ENCODE assay signal across 8 cellular contexts in genomic region chr11:60915250-60915914, GRCh38. TPM values are rescaled to one million over a fixed set of nuclear protein-coding genes. Genes with fewer than 3 reads are reported as not detected.
DNase-seq lines count a peak whose midpoint lies in the region; ATAC-seq and TF ChIP-seq lines count a peak whose summit lies in the region.

No MANE protein-coding gene starts in this region.

- no peaks in the 10 kb centered on the region for H3K27me3 ChIP-seq in Panc1 (ENCODE audit: control insufficient read depth, insufficient read depth, low read length)
- H3K27me3 ChIP-seq in neuronal stem cell (ENCODE audit: control insufficient read depth in 3 of 3, insufficient read depth in 3 of 3, low read depth in 1 of 3, low read length in 3 of 3): no peaks in the 10 kb centered on the region

- peak overlapping the region; percentile 91 for H3K4me2 ChIP-seq in neuronal stem cell (ENCODE audit: insufficient read depth, low read length, poor library complexity, severe bottlenecking)

- TF ChIP-seq CTCF in Panc1 (IDR thresholded peaks at IDR 0.05): peak; percentile 76
- peak; percentile 21 for TF ChIP-seq CTCF in fibroblast of the aortic adventitia (IDR thresholded peaks at IDR 0.05; ENCODE audit: insufficient read depth, low read length)

- H3K9me3 ChIP-seq in Panc1 (ENCODE audit: control insufficient read depth, insufficient read depth, low read depth, low read length): no peaks in the 10 kb centered on the region
- H3K9me3 ChIP-seq in neuronal stem cell (replicated peaks in 1 of 2; ENCODE audit: control insufficient read depth in 2 of 2, insufficient read depth in 1 of 2, low read depth in 1 of 2, low read length in 2 of 2): no peaks in the 10 kb centered on the region

- no peak overlapping the region for H2BK5ac ChIP-seq in neuronal stem cell (ENCODE audit: low read length)

- CTCF ChIA-PET in Panc1 (lab: Charles Lee): interaction anchor here (0.6 to 1.0 kb wide), 5 partner anchors 25 to 1130 kb away, joined by 3 read pairs; partner anchors contain the start of gene CYB561A3

- POLR2A ChIA-PET in Panc1 (lab: Charles Lee): no interaction called here

- in situ Hi-C loops in Panc1 (cut with HindIII; ENCODE audit: low pct_unique_long_range_greater_than_20kb, low sequenced_read_pairs): no loop called here

- DNase-seq in NCI-H510A treated with DMSO at 0.1 percent for 48 hours (lab: John Stamatoyannopoulos, UW) (peak; percentile 22), NCI-H510A (lab: John Stamatoyannopoulos, UW) (no peak), Panc1 (ENCODE audit: low read depth, low spot score) (no peak), activated T-helper 1 cell treated with Interleukin-2 at 50 U/mL for 16 hours (ENCODE audit: low read depth) (peak; percentile 53), fibroblast of the aortic adventitia (ENCODE audit: low read depth) (peak; percentile 71), neuronal stem cell (ENCODE audit: low spot score) (peak; percentile 77)

- peak overlapping the region; percentile 4 for H4K8ac ChIP-seq in neuronal stem cell (ENCODE audit: low read depth, low read length)

- H4K91ac ChIP-seq in neuronal stem cell (ENCODE audit: low read depth, low read length, poor library complexity): no peak overlapping the region

- BruUV-seq in Panc1 (replicated peaks; lab: Mats Ljungman, UMichigan): no TSS peak

- H2BK12ac ChIP-seq in neuronal stem cell (ENCODE audit: low read length): peak overlapping the region; percentile 65

- H3K79me1 ChIP-seq in neuronal stem cell (ENCODE audit: low read depth, low read length): peaks cover 9% of the 10 kb centered on the region

- H3K4ac ChIP-seq in neuronal stem cell (ENCODE audit: low read length): no peak overlapping the region

- H2BK15ac ChIP-seq in neuronal stem cell (ENCODE audit: low read length): peak overlapping the region; percentile 30

- H3K4me3 ChIP-seq in Panc1 (ENCODE audit: low read depth in 2 of 2, low read length in 2 of 2): peak overlapping the region; percentile 69 to 79
- H3K4me3 ChIP-seq in fibroblast of the aortic adventitia (ENCODE audit: low read depth, low read length): peak overlapping the region; percentile 86
- H3K4me3 ChIP-seq in neuronal stem cell (ENCODE audit: low read length in 2 of 2): peak overlapping the region; percentile 38 to 82

- intact Hi-C loops in Panc1 (cut with micrococcal nuclease; ENCODE audit: unreplicated experiment): no loop called here

- WGBS in neuronal stem cell (ENCODE audit: extremely low coverage in 2 of 2, insufficient read length in 2 of 2, insufficient replicate concordance in 1 of 2), 2 donors: no CpG with 5 or more reads among the region's 17 CpGs

- peak overlapping the region; percentile 91 for H3K18ac ChIP-seq in neuronal stem cell (ENCODE audit: low read length)

- H2AK5ac ChIP-seq in neuronal stem cell (ENCODE audit: low read depth, low read length): peak overlapping the region; percentile 91

- peak overlapping the region; percentile 97 for H2AFZ ChIP-seq in neuronal stem cell (ENCODE audit: low read length)

- H3K27ac ChIP-seq in Panc1 (ENCODE audit: low read length) (peak overlapping the region; percentile 97), neuronal stem cell (replicated peaks; ENCODE audit: low read length) (peak overlapping the region; percentile 99), temporal lobe (ENCODE audit: low read depth, low read length) (peak overlapping the region; percentile 1)

- H3K36me3 ChIP-seq in Panc1 (ENCODE audit: control insufficient read depth, insufficient read depth, low read length) (no peaks in the 10 kb centered on the region; the same call in 1 of the 2 replicates), neuronal stem cell (replicated peaks in 1 of 2; ENCODE audit: control insufficient read depth in 2 of 2, insufficient read depth in 2 of 2, low read length in 2 of 2) (peaks cover 10 to 45% of the 10 kb centered on the region in 2 donors)

- H3K23ac ChIP-seq in neuronal stem cell (ENCODE audit: low read depth, low read length, poor library complexity): peak overlapping the region; percentile 14

- peak overlapping the region; percentile 20 for H2BK120ac ChIP-seq in neuronal stem cell (ENCODE audit: low read depth, low read length)

- no peak overlapping the region for H3K14ac ChIP-seq in neuronal stem cell (ENCODE audit: low read length)

- peaks cover 15% of the 10 kb centered on the region for H3K4me1 ChIP-seq in Panc1 (ENCODE audit: control insufficient read depth, insufficient read depth, low read length)
- H3K4me1 ChIP-seq in neuronal stem cell (ENCODE audit: control insufficient read depth in 2 of 2, insufficient read depth in 1 of 2, low read depth in 1 of 2, low read length in 2 of 2): peaks cover 21 to 22% of the 10 kb centered on the region in 2 donors

- peak; percentile 38 for ATAC-seq in HG02938 (IDR thresholded peaks at IDR 0.05; ENCODE audit: unreplicated experiment)
- ATAC-seq in Panc1: peak; percentile 73

- peak overlapping the region; percentile 79 for H3K9ac ChIP-seq in neuronal stem cell (ENCODE audit: low read depth, low read length, poor library complexity)

RNA-seq across cellular contexts. Expression of gene TMEM109, which starts 1.4 kb away (rescaled TPM):
- 91.8 TPM for total RNA-seq in Panc1 (2021; ENCODE audit: unreplicated experiment)
- polyA plus RNA-seq in Panc1 (2012; ENCODE audit: insufficient read length): 72.0 TPM
- total RNA-seq in fibroblast of the aortic adventitia (ENCODE audit: low replicate concordance): 29.3 and 44.1 TPM in 2 replicates
- polyA plus RNA-seq in neuronal stem cell (2013, experiment 1 of 2): 64.1 TPM
- 63.1 TPM for polyA plus RNA-seq in neuronal stem cell (2013, experiment 2 of 2)
- 9.1 TPM for total RNA-seq in temporal lobe

RNA-seq across cellular contexts. Expression of gene TMEM132A, which starts 8.9 kb away (rescaled TPM):
- total RNA-seq in Panc1 (2021; ENCODE audit: unreplicated experiment) (154 TPM), fibroblast of the aortic adventitia (ENCODE audit: low replicate concordance) (3.7 and 17.9 TPM in 2 replicates), temporal lobe (105 TPM)
- 211 TPM for polyA plus RNA-seq in Panc1 (2012; ENCODE audit: insufficient read length)
- 90.5 TPM for polyA plus RNA-seq in neuronal stem cell (2013, experiment 1 of 2)
- 91.3 TPM for polyA plus RNA-seq in neuronal stem cell (2013, experiment 2 of 2)

RNA-seq across cellular contexts. Expression of gene PRPF19, which starts 9.0 kb away (rescaled TPM):
- total RNA-seq in Panc1 (2021; ENCODE audit: unreplicated experiment) (149 TPM), fibroblast of the aortic adventitia (ENCODE audit: low replicate concordance) (19.5 and 53.1 TPM in 2 replicates), temporal lobe (30.2 TPM)
- 198 TPM for polyA plus RNA-seq in Panc1 (2012; ENCODE audit: insufficient read length)
- 80.3 TPM for polyA plus RNA-seq in neuronal stem cell (2013, experiment 1 of 2)
- 77.6 TPM for polyA plus RNA-seq in neuronal stem cell (2013, experiment 2 of 2)

RNA-seq across cellular contexts. Expression of gene SLC15A3, which starts 36.6 kb away (rescaled TPM):
- total RNA-seq in Panc1 (2021; ENCODE audit: unreplicated experiment): 8.7 TPM
- polyA plus RNA-seq in Panc1 (2012; ENCODE audit: insufficient read length): 6.4 TPM
- 6.8 and 18.2 TPM in 2 replicates for total RNA-seq in fibroblast of the aortic adventitia (ENCODE audit: low replicate concordance)
- polyA plus RNA-seq in neuronal stem cell (2013, experiment 1 of 2): 44.3 TPM
- 45.8 TPM for polyA plus RNA-seq in neuronal stem cell (2013, experiment 2 of 2)
- total RNA-seq in temporal lobe: 2.0 TPM

RNA-seq across cellular contexts. Expression of gene ZP1, which starts 48.0 kb away (rescaled TPM):
- total RNA-seq in Panc1 (2021; ENCODE audit: unreplicated experiment) (not detected), fibroblast of the aortic adventitia (ENCODE audit: low replicate concordance) (not detected in 2 replicates), temporal lobe (not detected)
- polyA plus RNA-seq in Panc1 (2012; ENCODE audit: insufficient read length): not detected
- not detected for polyA plus RNA-seq in neuronal stem cell (2013, experiment 1 of 2)
- polyA plus RNA-seq in neuronal stem cell (2013, experiment 2 of 2): not detected

Comparison
In these comparisons a context has a peak if more than half of its experiments do, and no peak if none do; other contexts are left out.
1. DNase-seq: peak in NCI-H510A treated with DMSO at 0.1 percent for 48 hours (single experiment), activated T-helper 1 cell treated with Interleukin-2 at 50 U/mL for 16 hours (single experiment), fibroblast of the aortic adventitia (single experiment) and neuronal stem cell (single experiment); none in NCI-H510A (single experiment) and Panc1 (single experiment).
2. H3K27ac ChIP-seq: peak in every context shown above with its lines; median percentile 99 in neuronal stem cell; 97 in Panc1; 1 in temporal lobe.
3. Peak in every context shown above with its lines, with median percentiles within 50 percentile points of each other: H3K4me3 ChIP-seq.